8 cellular contexts compared by ENCODE assay signal in the genomic region with DNA sequence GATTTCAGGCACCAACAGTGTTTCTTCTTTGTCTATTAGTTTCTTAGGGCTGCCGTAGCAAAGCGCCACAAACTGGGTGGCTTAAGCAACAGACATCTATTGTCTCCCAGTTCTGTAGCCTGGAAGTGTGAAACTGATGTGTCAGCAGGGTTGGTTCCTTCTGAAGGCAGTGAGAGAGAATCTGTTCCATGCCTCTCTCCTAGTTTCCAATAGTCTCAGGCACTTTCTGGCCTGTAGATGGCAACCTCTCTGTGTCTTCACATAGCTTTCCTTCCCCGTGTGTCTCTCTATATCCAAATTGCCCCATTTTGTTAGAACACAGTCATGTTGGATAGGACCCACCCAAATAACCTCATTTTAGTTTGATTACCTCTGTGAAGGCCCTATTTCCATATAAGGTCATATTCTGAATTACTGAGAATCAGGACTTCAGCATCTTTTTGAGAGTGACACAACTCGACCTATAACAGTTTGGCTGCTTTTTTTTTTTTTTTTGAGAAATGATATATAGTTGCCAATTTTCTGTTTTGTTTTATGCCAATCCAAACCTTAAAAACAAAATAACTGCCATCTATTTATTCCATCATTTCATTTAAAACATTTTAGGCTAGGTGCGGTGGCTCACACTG.
DNase-seq lines count a peak whose midpoint lies in the region; ATAC-seq and TF ChIP-seq lines count a peak whose summit lies in the region.

No MANE protein-coding gene starts in this region.

- no peak for TF ChIP-seq POLR2A in breast epithelium (IDR thresholded peaks at IDR 0.05)

- H3K9me3 ChIP-seq in breast epithelium, result peaks cover 0 to 5% of the 10 kb centered on the region in 2 donors

- CTCF ChIA-PET in MCF 10A (lab: Yijun Ruan, JAX), result interaction anchor here (0.5 to 2.8 kb wide), 20 partner anchors 10 to 479 kb away, joined by 3 to 11 read pairs (median 3); no protein-coding TSS in a partner anchor

- H3K4me3 ChIP-seq in breast epithelium (no peak overlapping the region), fibroblast of villous mesenchyme (ENCODE audit: low read depth, low read length) (no peak overlapping the region)

- TF ChIP-seq CTCF in MCF 10A (IDR thresholded peaks at IDR 0.05; ENCODE audit: unreplicated experiment) (no peak), breast epithelium (IDR thresholded peaks at IDR 0.05) (no peak), fibroblast of villous mesenchyme (IDR thresholded peaks at IDR 0.05; ENCODE audit: insufficient read depth, low read depth, low read length) (peak; percentile 68)

- POLR2A ChIA-PET in MCF 10A (lab: Yijun Ruan, JAX), result no interaction called here

- no TSS peak for BruUV-seq in MCF 10A (replicated peaks; lab: Mats Ljungman, UMichigan)

- H3K27me3 ChIP-seq in breast epithelium, result no peaks in the 10 kb centered on the region

- H3K9me3 Mint-ChIP-seq in MCF 10A (ENCODE audit: unreplicated experiment), result peaks cover 3% of the 10 kb centered on the region

- H3K27ac ChIP-seq in breast epithelium, result no peak overlapping the region

- H3K4me1 Mint-ChIP-seq in MCF 10A (ENCODE audit: insufficient read depth, unreplicated experiment), result no peaks in the 10 kb centered on the region

- no peaks in the 10 kb centered on the region for H3K4me1 ChIP-seq in breast epithelium

- H3K36me3 ChIP-seq in breast epithelium, result no peaks in the 10 kb centered on the region

- DNase-seq in MCF 10A (ENCODE audit: unreplicated experiment) (peak; percentile 72), breast epithelium (ENCODE audit: low spot score in 2 of 2) (no peak), RPMI7951 (ENCODE audit: low read depth) (peak; percentile 73), fibroblast of villous mesenchyme (ENCODE audit: low read depth) (peak; percentile 38), renal cortical epithelial cell (ENCODE audit: low read depth) (peak; percentile 79), NCI-H1694 (lab: John Stamatoyannopoulos, UW) (no peak)

- ATAC-seq in HG03442 (IDR thresholded peaks at IDR 0.05; ENCODE audit: unreplicated experiment), result peak; percentile 57
- ATAC-seq in GM19397 (IDR thresholded peaks at IDR 0.05; ENCODE audit: unreplicated experiment), result no peak

- no peak overlapping the region for H3K4me3 Mint-ChIP-seq in MCF 10A (ENCODE audit: unreplicated experiment)

- intact Hi-C loops in MCF 10A (cut with micrococcal nuclease) (loop anchor here (1.0 kb wide), 1 partner anchor 147 kb away; no protein-coding TSS in a partner anchor), breast epithelium (cut with DNase I; ENCODE audit: low total_unique reads) (no loop called here)

- H3K27me3 Mint-ChIP-seq in MCF 10A (ENCODE audit: insufficient read depth, unreplicated experiment), result no peaks in the 10 kb centered on the region

- no peak overlapping the region for H3K27ac Mint-ChIP-seq in MCF 10A (ENCODE audit: low read depth, unreplicated experiment)

- H3K36me3 Mint-ChIP-seq in MCF 10A (ENCODE audit: insufficient read depth, unreplicated experiment), result no peaks in the 10 kb centered on the region

Comparison
In these comparisons a context has a peak if more than half of its experiments do, and no peak if none do; other contexts are left out.
1. DNase-seq: peak in MCF 10A (single experiment), RPMI7951 (single experiment), fibroblast of villous mesenchyme (single experiment) and renal cortical epithelial cell (single experiment); none in breast epithelium (0 of 2) and NCI-H1694 (single experiment).